24 cellular contexts compared by ENCODE assay signal in the genomic region with DNA sequence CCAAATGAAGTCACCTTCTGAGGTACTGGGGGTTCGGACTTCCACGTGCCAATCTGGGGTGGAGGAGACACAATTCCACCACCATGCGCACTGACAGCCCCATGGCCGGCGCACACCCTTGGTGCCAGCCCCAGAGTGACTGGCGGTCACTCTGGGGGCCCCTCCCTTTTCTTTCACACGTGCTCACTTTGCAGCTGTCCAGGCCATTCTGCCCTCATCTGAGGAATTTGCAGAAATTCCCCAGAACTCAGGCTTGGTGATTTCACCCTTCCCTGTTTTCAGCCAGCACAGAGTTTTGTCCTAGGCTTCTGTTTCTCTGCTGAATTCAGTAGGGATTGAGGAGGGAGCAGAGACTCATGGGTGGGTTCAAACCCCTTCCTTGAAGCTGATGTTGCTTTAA. TPM values are rescaled to one million over a fixed set of nuclear protein-coding genes. Genes with fewer than 3 reads are reported as not detected.
DNase-seq lines count a peak whose midpoint lies in the region; TF ChIP-seq lines count a peak whose summit lies in the region.
"Had no signal": no experiment of that assay in that cellular context is flagged by ENCODE, and none has a peak within 500 bp of the region (broad histone marks: within the 10 kb centered on the region; RNA-seq: fewer than 3 reads in every experiment).

No MANE protein-coding gene starts in this region.

- no peak overlapping the region for H2BK5ac ChIP-seq in trophoblast cell (ENCODE audit: low read depth, low read length, poor library complexity)

- peaks cover 36% of the 10 kb centered on the region for H3K4me1 ChIP-seq in SJCRH30
- H3K4me1 ChIP-seq in esophagus squamous epithelium = peaks cover 0 to 40% (median 19%) of the 10 kb centered on the region in 3 donors
- peaks cover 9 to 11% of the 10 kb centered on the region in 2 experiments for H3K4me1 ChIP-seq in trophoblast cell (ENCODE audit: control insufficient read depth in 1 of 2, insufficient read depth in 2 of 2, low read length in 2 of 2)
- peaks cover 26% of the 10 kb centered on the region for H3K4me1 ChIP-seq in testis
- H3K4me1 ChIP-seq: Caco-2 had no signal

- H2AFZ ChIP-seq in trophoblast cell (ENCODE audit: insufficient read depth, low read length, poor library complexity) = no peak overlapping the region

- no peak overlapping the region for H3K18ac ChIP-seq in trophoblast cell (ENCODE audit: low read length)

- TF ChIP-seq POLR2A in esophagus squamous epithelium (IDR thresholded peaks at IDR 0.05) (no peak), testis (IDR thresholded peaks at IDR 0.05) (no peak)

- H2AK5ac ChIP-seq in trophoblast cell (ENCODE audit: low read length) = no peak overlapping the region

- H4K12ac ChIP-seq in trophoblast cell (ENCODE audit: low read depth, low read length) = no peak overlapping the region

- WGBS in esophagus squamous epithelium, 2 donors = 65 to 72% methylated on average over 2 to 6 of the region's 7 CpGs
- no CpG with 5 or more reads among the region's 7 CpGs for WGBS in trophoblast cell (ENCODE audit: extremely low coverage, insufficient coverage, insufficient read length)
- 76 to 84% methylated on average over 7 of the region's 7 CpGs for WGBS in testis, 2 donors

- H3K4me3 ChIP-seq in SJCRH30 (no peak overlapping the region), esophagus squamous epithelium (no peak overlapping the region), trophoblast cell (ENCODE audit: low read depth, low read length) (no peak overlapping the region), testis (no peak overlapping the region)
- H3K4me3 ChIP-seq: smooth muscle cell had no signal

- H3K14ac ChIP-seq in trophoblast cell (ENCODE audit: low read length) = peak overlapping the region; percentile 8

- no peak overlapping the region for H3K4me2 ChIP-seq in trophoblast cell (ENCODE audit: low read length)
- H3K4me2 ChIP-seq: smooth muscle cell had no signal

- no peak overlapping the region for H4K8ac ChIP-seq in trophoblast cell (ENCODE audit: low read depth, low read length)

- H3K4ac ChIP-seq in trophoblast cell (ENCODE audit: low read depth, low read length) = no peak overlapping the region

- H3K9me3 ChIP-seq in SJCRH30 (replicated peaks) (no peaks in the 10 kb centered on the region; the same call in 1 of the 2 replicates), esophagus squamous epithelium (no peaks in the 10 kb centered on the region), trophoblast cell (ENCODE audit: insufficient read depth, low read depth, low read length) (no peaks in the 10 kb centered on the region), testis (no peaks in the 10 kb centered on the region)
- H3K9me3 ChIP-seq: Caco-2 had no signal

- H3K36me3 ChIP-seq in SJCRH30 (no peaks in the 10 kb centered on the region), esophagus squamous epithelium (no peaks in the 10 kb centered on the region), trophoblast cell (ENCODE audit: control insufficient read depth in 1 of 2, insufficient read depth in 2 of 2, low read length in 2 of 2) (no peaks in the 10 kb centered on the region), testis (ENCODE audit: low read depth, missing control alignments) (no peaks in the 10 kb centered on the region)

- H3K23ac ChIP-seq in trophoblast cell (ENCODE audit: low read length) = no peak overlapping the region

- no peak overlapping the region for H2BK12ac ChIP-seq in trophoblast cell (ENCODE audit: low read length)

- no peak overlapping the region for H3K9ac ChIP-seq in trophoblast cell (ENCODE audit: low read length)

- TF ChIP-seq CTCF in esophagus squamous epithelium (IDR thresholded peaks at IDR 0.05) (no peak), testis (IDR thresholded peaks at IDR 0.05) (no peak)

- H4K91ac ChIP-seq in trophoblast cell (ENCODE audit: low read depth, low read length) = no peak overlapping the region

- no peaks in the 10 kb centered on the region for H3K79me1 ChIP-seq in trophoblast cell (ENCODE audit: low read length)

- intact Hi-C loops in esophagus squamous epithelium (cut with DNase I) (no loop called here), testis (cut with DNase I; ENCODE audit: low total_unique reads) (no loop called here)

- H3K27ac ChIP-seq in SJCRH30 = peak overlapping the region; percentile 44
- H3K27ac ChIP-seq in esophagus squamous epithelium = peak overlapping the region in 3 of 4 donors; percentile 82 to 85 (median 82)
- H3K27ac ChIP-seq in trophoblast cell (ENCODE audit: low read depth, low read length) = no peak overlapping the region
- H3K27ac ChIP-seq in testis = peak overlapping the region; percentile 33 to 81
- H3K27ac ChIP-seq: C4-2B, epithelial cell of prostate had no signal

- H3K27me3 ChIP-seq in SJCRH30 = no peaks in the 10 kb centered on the region
- no peaks in the 10 kb centered on the region for H3K27me3 ChIP-seq in esophagus squamous epithelium
- H3K27me3 ChIP-seq in trophoblast cell (ENCODE audit: insufficient read depth, low read length) = no peaks in the 10 kb centered on the region
- H3K27me3 ChIP-seq in testis = no peaks in the 10 kb centered on the region

- DNase-seq in SJCRH30 (peak; percentile 70 to 74), esophagus squamous epithelium (lab: John Stamatoyannopoulos, UW) (no peak), trophoblast cell (peak in 1 of 2 donors; percentile 39), testis (no peak), NOMO-1 treated with dmso at 0.1 percent for 144 hours (lab: John Stamatoyannopoulos, UW; ENCODE audit: unreplicated experiment) (no peak), NCI-H524 (lab: John Stamatoyannopoulos, UW) (no peak), occipital lobe (lab: John Stamatoyannopoulos, UW) (no peak), islet precursor cell (no peak)
- DNase-seq: activated B cell treated with CpG ODN at 0.5 μM for 24 hours; activated naive CD4-positive, alpha-beta T cell treated with anti-CD3 and anti-CD28 coated beads, Interleukin-2, amount 10 ng/mL, durations not matched to agents 7 days and 5 days; activated T-cell treated with anti-CD3 and anti-CD28 coated beads, Interleukin-2, amount 50 U/mL, for 72 hours; amniotic stem cell; Caco-2; DMS79 treated with DMSO at 0.1 percent for 48 hours; effector CD8-positive, alpha-beta T cell; GF-D8; H7; NCI-H2029; NCI-H526; stimulated activated CD4-positive, alpha-beta T cell treated with anti-CD3 and anti-CD28 coated beads, Interleukin-1b, Interleukin-23, amount 100 ng/mL, for 48 hours; T-helper 1 cell had no signal

- H2BK120ac ChIP-seq in trophoblast cell (ENCODE audit: insufficient read depth, low read length, poor library complexity) = no peak overlapping the region

- no peaks in the 10 kb centered on the region for H3K79me2 ChIP-seq in trophoblast cell (ENCODE audit: control insufficient read depth, insufficient read depth, low read length, poor library complexity)

RNA-seq across cellular contexts. Expression of a gene that starts 54.8 kb away (rescaled TPM):
- 0.04 TPM in 1 of 2 replicates, not detected in the other for total RNA-seq in SJCRH30 (2014; rRNA removed; shearing (Covaris generic))
- 1 to 10 TPM; 3.2 to 7.6 (median 3.8) TPM for total RNA-seq in esophagus squamous epithelium
- 10.1 and 12.1 TPM in 2 replicates for polyA plus RNA-seq in trophoblast cell (2013)
- total RNA-seq in testis = 10 to 100 TPM; 11.7 to 30.2 TPM
- 28.3 TPM for polyA plus RNA-seq in testis (ENCODE audit: insufficient read depth, low read depth, low replicate concordance)
- total RNA-seq in occipital lobe = 10.0 TPM

Comparison
In these comparisons a context has a peak if more than half of its experiments do, and no peak if none do; other contexts are left out.
1. DNase-seq: peak in SJCRH30 (2 of 2); none in esophagus squamous epithelium (single experiment), testis (single experiment), NOMO-1 treated with dmso at 0.1 percent for 144 hours (single experiment), NCI-H524 (0 of 2), occipital lobe (single experiment) and islet precursor cell (single experiment).